In the genomic region with DNA sequence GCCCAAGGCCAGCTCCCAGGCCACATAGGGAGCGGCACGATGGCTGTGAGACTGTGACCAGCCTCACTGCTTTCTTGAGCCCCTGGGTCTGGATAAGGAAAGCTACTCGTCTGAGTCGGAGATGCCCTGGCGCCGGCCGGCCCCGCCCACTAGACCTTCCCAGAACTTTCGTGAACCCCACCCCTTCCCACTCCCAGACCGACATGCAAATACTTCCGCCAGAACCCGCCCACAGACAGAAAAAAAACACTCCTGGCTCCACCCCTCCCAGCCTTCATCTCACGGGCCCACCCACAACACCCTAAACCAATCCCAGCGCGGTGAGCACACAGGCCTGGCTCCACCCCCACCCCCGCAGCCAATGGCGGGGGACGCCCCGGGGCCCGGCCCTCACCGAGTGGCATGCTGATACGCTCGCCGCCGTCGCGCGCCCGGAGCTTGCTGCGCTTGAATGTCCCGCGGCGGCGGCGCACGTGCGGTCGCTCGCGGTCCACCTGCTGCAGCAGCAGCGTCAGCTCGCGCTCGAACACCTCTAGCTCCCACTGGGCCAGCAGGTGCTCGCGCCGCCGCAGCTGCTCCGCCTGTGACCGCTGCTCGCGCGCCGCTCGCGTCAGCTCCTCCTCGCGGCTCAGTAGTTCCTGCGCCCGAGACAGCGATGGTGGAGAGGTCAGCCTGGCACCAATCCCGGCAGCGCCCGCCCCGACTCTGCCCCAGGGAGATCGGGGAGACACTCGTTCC, we compare ENCODE assay signal across 9 cellular contexts. TPM values are rescaled to one million over a fixed set of nuclear protein-coding genes. Genes with fewer than 3 reads are reported as not detected.
DNase-seq lines count a peak whose midpoint lies in the region; ATAC-seq and TF ChIP-seq lines count a peak whose summit lies in the region.
"Had no signal": no experiment of that assay in that cellular context is flagged by ENCODE, and none has a peak within 500 bp of the region (broad histone marks: within the 10 kb centered on the region; RNA-seq: fewer than 3 reads in every experiment).

No MANE protein-coding gene starts in this region.

- H3K9me2 ChIP-seq in MM.1S (replicated peaks; ENCODE audit: insufficient read depth, low read length), result no peaks in the 10 kb centered on the region

- H3K36me3 Mint-ChIP-seq in activated naive CD8-positive, alpha-beta T cell treated with anti-CD3 and anti-CD28 coated beads, Interleukin-2, amount 50 U/mL, for 24 hours (ENCODE audit: low read depth), result peaks cover 26% of the 10 kb centered on the region
- H3K36me3 Mint-ChIP-seq in activated naive CD8-positive, alpha-beta T cell treated with anti-CD3 and anti-CD28 coated beads for 36 hours, result peaks cover 11% of the 10 kb centered on the region
- no peaks in the 10 kb centered on the region for H3K36me3 Mint-ChIP-seq in brain
- H3K36me3 Mint-ChIP-seq in activated T-helper 2 cell treated with anti-CD3 and anti-CD28 coated beads, Interferon-gamma antibody, Interleukin-2, Interleukin-4, amounts not matched to agents 10 μg/mL and 5 μg/mL and 100 μg/mL, durations not matched to agents 14 hours and 24 hours and 36 hours (ENCODE audit: low read depth), result peaks cover 75% of the 10 kb centered on the region

- TF ChIP-seq CTCF in brain (conservative IDR thresholded peaks at IDR 0.05) (no peak), MM.1S (IDR thresholded peaks at IDR 0.05; ENCODE audit: low read length) (no peak)

- H3K27me3 ChIP-seq in iPS DF 6.9 (ENCODE audit: control insufficient read depth, insufficient read depth, low read length) (no peaks in the 10 kb centered on the region), MM.1S (replicated peaks; ENCODE audit: insufficient read depth, low read length) (no peaks in the 10 kb centered on the region)

- H3K9me3 ChIP-seq in iPS DF 6.9 (ENCODE audit: control insufficient read depth, insufficient read depth, low read length) (no peaks in the 10 kb centered on the region), MM.1S (replicated peaks; ENCODE audit: insufficient read depth, low read length) (no peaks in the 10 kb centered on the region)

- H3K27ac ChIP-seq in iPS DF 6.9 (ENCODE audit: low read length) (no peak overlapping the region), MM.1S (ENCODE audit: low read length) (no peak overlapping the region)

- H3F3A ChIP-seq in MM.1S (ENCODE audit: insufficient read depth, low read length), result no peaks in the 10 kb centered on the region

- no CpG with 5 or more reads among the region's 67 CpGs for WGBS in iPS DF 6.9 (ENCODE audit: insufficient coverage, insufficient read length)

- H3K9me3 Mint-ChIP-seq in activated naive CD8-positive, alpha-beta T cell treated with anti-CD3 and anti-CD28 coated beads, Interleukin-2, amount 50 U/mL, for 24 hours, result no peaks in the 10 kb centered on the region
- no peaks in the 10 kb centered on the region for H3K9me3 Mint-ChIP-seq in activated naive CD8-positive, alpha-beta T cell treated with anti-CD3 and anti-CD28 coated beads for 36 hours
- no peaks in the 10 kb centered on the region for H3K9me3 Mint-ChIP-seq in brain
- no peaks in the 10 kb centered on the region for H3K9me3 Mint-ChIP-seq in activated T-helper 2 cell treated with anti-CD3 and anti-CD28 coated beads, Interferon-gamma antibody, Interleukin-2, Interleukin-4, amounts not matched to agents 10 μg/mL and 5 μg/mL and 100 μg/mL, durations not matched to agents 14 hours and 24 hours and 36 hours

- no peaks in the 10 kb centered on the region for H3K27me3 Mint-ChIP-seq in activated naive CD8-positive, alpha-beta T cell treated with anti-CD3 and anti-CD28 coated beads, Interleukin-2, amount 50 U/mL, for 24 hours
- H3K27me3 Mint-ChIP-seq in activated naive CD8-positive, alpha-beta T cell treated with anti-CD3 and anti-CD28 coated beads for 36 hours, result no peaks in the 10 kb centered on the region
- no peaks in the 10 kb centered on the region for H3K27me3 Mint-ChIP-seq in brain
- no peaks in the 10 kb centered on the region for H3K27me3 Mint-ChIP-seq in activated T-helper 2 cell treated with anti-CD3 and anti-CD28 coated beads, Interferon-gamma antibody, Interleukin-2, Interleukin-4, amounts not matched to agents 10 μg/mL and 5 μg/mL and 100 μg/mL, durations not matched to agents 14 hours and 24 hours and 36 hours (ENCODE audit: low read depth)

- no peak overlapping the region for H3K9ac ChIP-seq in MM.1S (ENCODE audit: low read length)

- H3K4me1 ChIP-seq in iPS DF 6.9 (ENCODE audit: control insufficient read depth, insufficient read depth, low read length) (peaks cover 3% of the 10 kb centered on the region), MM.1S (ENCODE audit: low read length) (no peaks in the 10 kb centered on the region)

- DNase-seq in activated naive CD8-positive, alpha-beta T cell treated with anti-CD3 and anti-CD28 coated beads, Interleukin-2, amount 50 U/mL, for 24 hours, result peak; percentile 29
- DNase-seq in activated naive CD8-positive, alpha-beta T cell treated with anti-CD3 and anti-CD28 coated beads for 36 hours, result no peak
- peak; percentile 94 for DNase-seq in iPS DF 6.9 (ENCODE audit: low read depth, low spot score)
- DNase-seq in renal cortical epithelial cell (ENCODE audit: low read depth), result peak; percentile 90
- DNase-seq in MM.1S, result no peak
- no peak for DNase-seq in activated T-helper 2 cell treated with anti-CD3 and anti-CD28 coated beads, Interferon-gamma antibody, Interleukin-2, Interleukin-4, amounts not matched to agents 10 μg/mL and 5 μg/mL and 100 μg/mL, durations not matched to agents 14 hours and 24 hours and 36 hours (ENCODE audit: low spot score)

- peaks cover 24% of the 10 kb centered on the region for H3K4me1 Mint-ChIP-seq in activated naive CD8-positive, alpha-beta T cell treated with anti-CD3 and anti-CD28 coated beads, Interleukin-2, amount 50 U/mL, for 24 hours
- peaks cover 29% of the 10 kb centered on the region for H3K4me1 Mint-ChIP-seq in activated naive CD8-positive, alpha-beta T cell treated with anti-CD3 and anti-CD28 coated beads for 36 hours
- H3K4me1 Mint-ChIP-seq in brain, result peaks cover 58% of the 10 kb centered on the region
- H3K4me1 Mint-ChIP-seq in activated T-helper 2 cell treated with anti-CD3 and anti-CD28 coated beads, Interferon-gamma antibody, Interleukin-2, Interleukin-4, amounts not matched to agents 10 μg/mL and 5 μg/mL and 100 μg/mL, durations not matched to agents 14 hours and 24 hours and 36 hours (ENCODE audit: low read depth), result peaks cover 21% of the 10 kb centered on the region

- no peak overlapping the region for H3K27ac Mint-ChIP-seq in activated naive CD8-positive, alpha-beta T cell treated with anti-CD3 and anti-CD28 coated beads, Interleukin-2, amount 50 U/mL, for 24 hours
- H3K27ac Mint-ChIP-seq in activated naive CD8-positive, alpha-beta T cell treated with anti-CD3 and anti-CD28 coated beads for 36 hours, result no peak overlapping the region
- H3K27ac Mint-ChIP-seq in brain, result peak overlapping the region; percentile 21 to 82 (median 59)
- no peak overlapping the region for H3K27ac Mint-ChIP-seq in activated T-helper 2 cell treated with anti-CD3 and anti-CD28 coated beads, Interferon-gamma antibody, Interleukin-2, Interleukin-4, amounts not matched to agents 10 μg/mL and 5 μg/mL and 100 μg/mL, durations not matched to agents 14 hours and 24 hours and 36 hours

- peak; percentile 61 for ATAC-seq in activated naive CD8-positive, alpha-beta T cell treated with anti-CD3 and anti-CD28 coated beads, Interleukin-2, amount 50 U/mL, for 24 hours
- no peak for ATAC-seq in GM21367 (IDR thresholded peaks at IDR 0.05; ENCODE audit: unreplicated experiment)

- H3K36me3 ChIP-seq in iPS DF 6.9 (ENCODE audit: control insufficient read depth, insufficient read depth, low read length), result 0 out of 2 replicates have a peak, but pooled peaks cover 3% of the 10 kb centered on the region
- no peaks in the 10 kb centered on the region for H3K36me3 ChIP-seq in MM.1S (replicated peaks; ENCODE audit: insufficient read depth, low read length)

- intact Hi-C loops in activated T-helper 2 cell treated with anti-CD3 and anti-CD28 coated beads, Interferon-gamma antibody, Interleukin-2, Interleukin-4, amounts not matched to agents 10 μg/mL and 5 μg/mL and 100 μg/mL, durations not matched to agents 14 hours and 24 hours and 36 hours (cut with micrococcal nuclease), result no loop called here

- no peak overlapping the region for H3K4me2 ChIP-seq in MM.1S (ENCODE audit: low read depth, low read length)

- H3K4me3 Mint-ChIP-seq in activated naive CD8-positive, alpha-beta T cell treated with anti-CD3 and anti-CD28 coated beads, Interleukin-2, amount 50 U/mL, for 24 hours, result no peak overlapping the region
- no peak overlapping the region for H3K4me3 Mint-ChIP-seq in activated naive CD8-positive, alpha-beta T cell treated with anti-CD3 and anti-CD28 coated beads for 36 hours
- H3K4me3 Mint-ChIP-seq in brain, result peak overlapping the region; percentile 63 to 80 (median 77)
- H3K4me3 Mint-ChIP-seq in activated T-helper 2 cell treated with anti-CD3 and anti-CD28 coated beads, Interferon-gamma antibody, Interleukin-2, Interleukin-4, amounts not matched to agents 10 μg/mL and 5 μg/mL and 100 μg/mL, durations not matched to agents 14 hours and 24 hours and 36 hours (ENCODE audit: low read depth), result no peak overlapping the region

- H3K4me3 ChIP-seq in iPS DF 6.9 (ENCODE audit: low read length), result peak overlapping the region; percentile 40; the same call in 1 of the 2 replicates
- no peak overlapping the region for H3K4me3 ChIP-seq in MM.1S (ENCODE audit: low read length)

- H3K79me2 ChIP-seq in MM.1S (ENCODE audit: low read length), result peaks cover 30% of the 10 kb centered on the region

- H4K20me1 ChIP-seq in MM.1S (ENCODE audit: insufficient read depth, low read length), result no peaks in the 10 kb centered on the region

- no peak overlapping the region for H2AFZ ChIP-seq in MM.1S (ENCODE audit: low read length)

RNA-seq across cellular contexts. Expression of a gene that starts 7.0 kb away (rescaled TPM):
- total RNA-seq in activated naive CD8-positive, alpha-beta T cell treated with anti-CD3 and anti-CD28 coated beads for 36 hours, result 10 to 100 TPM; 51.2 to 54.8 TPM
- polyA plus RNA-seq in brain (ENCODE audit: insufficient read depth, low read depth, low replicate concordance), result 79.2 TPM
- total RNA-seq in renal cortical epithelial cell, result 27.1 and 43.3 TPM in 2 replicates
- total RNA-seq in activated T-helper 2 cell treated with anti-CD3 and anti-CD28 coated beads, Interferon-gamma antibody, Interleukin-2, Interleukin-4, amounts not matched to agents 10 μg/mL and 5 μg/mL and 100 μg/mL, durations not matched to agents 14 hours and 24 hours and 36 hours, result 84.6 and 88.6 TPM in 2 replicates

RNA-seq across cellular contexts. Expression of a gene that starts 8.5 kb away (rescaled TPM):
- 10 to 100 TPM; 40.9 to 42.6 TPM for total RNA-seq in activated naive CD8-positive, alpha-beta T cell treated with anti-CD3 and anti-CD28 coated beads for 36 hours
- polyA plus RNA-seq in brain (ENCODE audit: insufficient read depth, low read depth, low replicate concordance), result 29.6 TPM
- total RNA-seq in renal cortical epithelial cell, result 16.7 and 50.2 TPM in 2 replicates
- total RNA-seq in activated T-helper 2 cell treated with anti-CD3 and anti-CD28 coated beads, Interferon-gamma antibody, Interleukin-2, Interleukin-4, amounts not matched to agents 10 μg/mL and 5 μg/mL and 100 μg/mL, durations not matched to agents 14 hours and 24 hours and 36 hours, result 40.1 and 43.6 TPM in 2 replicates

RNA-seq across cellular contexts. Expression of a gene that starts 11.4 kb away (rescaled TPM):
- total RNA-seq in activated naive CD8-positive, alpha-beta T cell treated with anti-CD3 and anti-CD28 coated beads for 36 hours, result under 1 TPM; 0.37 to 0.62 TPM
- polyA plus RNA-seq in brain (ENCODE audit: insufficient read depth, low read depth, low replicate concordance), result 0.68 TPM
- total RNA-seq in renal cortical epithelial cell, result 0.20 TPM in 1 of 2 replicates, not detected in the other
- total RNA-seq in activated T-helper 2 cell treated with anti-CD3 and anti-CD28 coated beads, Interferon-gamma antibody, Interleukin-2, Interleukin-4, amounts not matched to agents 10 μg/mL and 5 μg/mL and 100 μg/mL, durations not matched to agents 14 hours and 24 hours and 36 hours, result 0.78 and 2.0 TPM in 2 replicates
- total RNA-seq: Daoy had no signal

RNA-seq across cellular contexts. Expression of a gene that starts 30.9 kb away (rescaled TPM):
- 100 to 1,000 TPM; 123 to 127 TPM for total RNA-seq in activated naive CD8-positive, alpha-beta T cell treated with anti-CD3 and anti-CD28 coated beads for 36 hours
- polyA plus RNA-seq in brain (ENCODE audit: insufficient read depth, low read depth, low replicate concordance), result 33.7 TPM
- total RNA-seq in renal cortical epithelial cell, result 16.8 and 29.1 TPM in 2 replicates
- 128 and 135 TPM in 2 replicates for total RNA-seq in activated T-helper 2 cell treated with anti-CD3 and anti-CD28 coated beads, Interferon-gamma antibody, Interleukin-2, Interleukin-4, amounts not matched to agents 10 μg/mL and 5 μg/mL and 100 μg/mL, durations not matched to agents 14 hours and 24 hours and 36 hours

RNA-seq across cellular contexts. Expression of a gene that starts 31.2 kb away (rescaled TPM):
- total RNA-seq in activated naive CD8-positive, alpha-beta T cell treated with anti-CD3 and anti-CD28 coated beads for 36 hours, result 10 to 100 TPM; 55.7 to 60.0 TPM
- 8.2 TPM for polyA plus RNA-seq in brain (ENCODE audit: insufficient read depth, low read depth, low replicate concordance)
- total RNA-seq in renal cortical epithelial cell, result 31.0 and 39.4 TPM in 2 replicates
- total RNA-seq in activated T-helper 2 cell treated with anti-CD3 and anti-CD28 coated beads, Interferon-gamma antibody, Interleukin-2, Interleukin-4, amounts not matched to agents 10 μg/mL and 5 μg/mL and 100 μg/mL, durations not matched to agents 14 hours and 24 hours and 36 hours, result 163 and 168 TPM in 2 replicates

Comparison
In these comparisons a context has a peak if more than half of its experiments do, and no peak if none do; other contexts are left out.
1. DNase-seq: peak in activated naive CD8-positive, alpha-beta T cell treated with anti-CD3 and anti-CD28 coated beads, Interleukin-2, amount 50 U/mL, for 24 hours (single experiment), iPS DF 6.9 (single experiment) and renal cortical epithelial cell (single experiment); none in activated naive CD8-positive, alpha-beta T cell treated with anti-CD3 and anti-CD28 coated beads for 36 hours (single experiment), MM.1S (single experiment) and activated T-helper 2 cell treated with anti-CD3 and anti-CD28 coated beads, Interferon-gamma antibody, Interleukin-2, Interleukin-4, amounts not matched to agents 10 μg/mL and 5 μg/mL and 100 μg/mL, durations not matched to agents 14 hours and 24 hours and 36 hours (single experiment).
2. H3K27ac Mint-ChIP-seq: peak in brain (5 of 5); none in activated naive CD8-positive, alpha-beta T cell treated with anti-CD3 and anti-CD28 coated beads, Interleukin-2, amount 50 U/mL, for 24 hours (single experiment), activated naive CD8-positive, alpha-beta T cell treated with anti-CD3 and anti-CD28 coated beads for 36 hours (single experiment) and activated T-helper 2 cell treated with anti-CD3 and anti-CD28 coated beads, Interferon-gamma antibody, Interleukin-2, Interleukin-4, amounts not matched to agents 10 μg/mL and 5 μg/mL and 100 μg/mL, durations not matched to agents 14 hours and 24 hours and 36 hours (single experiment).
3. H3K4me3 Mint-ChIP-seq: peak in brain (5 of 5); none in activated naive CD8-positive, alpha-beta T cell treated with anti-CD3 and anti-CD28 coated beads, Interleukin-2, amount 50 U/mL, for 24 hours (single experiment), activated naive CD8-positive, alpha-beta T cell treated with anti-CD3 and anti-CD28 coated beads for 36 hours (single experiment) and activated T-helper 2 cell treated with anti-CD3 and anti-CD28 coated beads, Interferon-gamma antibody, Interleukin-2, Interleukin-4, amounts not matched to agents 10 μg/mL and 5 μg/mL and 100 μg/mL, durations not matched to agents 14 hours and 24 hours and 36 hours (single experiment).